8 cellular contexts compared by ENCODE assay signal in genomic region chr6:146028250-146028789, GRCh38. TPM values are rescaled to one million over a fixed set of nuclear protein-coding genes. Genes with fewer than 3 reads are reported as not detected.
DNase-seq lines count a peak whose midpoint lies in the region; ATAC-seq lines count a peak whose summit lies in the region.

No MANE protein-coding gene starts in this region.

- peak overlapping the region in 2 of 10 donors; percentile 20 to 23 for H3K4me3 Mint-ChIP-seq in naive thymus-derived CD4-positive, alpha-beta T cell

- no peak overlapping the region for H3K27ac ChIP-seq in naive thymus-derived CD4-positive, alpha-beta T cell (ENCODE audit: low read depth, low read length)

- H3K27ac Mint-ChIP-seq in naive thymus-derived CD4-positive, alpha-beta T cell: no peak overlapping the region

- peak; percentile 21 for DNase-seq in A172 (ENCODE audit: low spot score)
- peak; percentile 12 for DNase-seq in HT-29 (ENCODE audit: low spot score)
- DNase-seq in activated CD4-positive, alpha-beta T cell treated with anti-CD3 and anti-CD28 coated beads, Interleukin-2, amount 50 U/mL, for 48 hours: peak; percentile 35 to 42
- DNase-seq in fibroblast of gingiva (ENCODE audit: low read depth): peak; percentile 38
- DNase-seq in naive thymus-derived CD4-positive, alpha-beta T cell: peak in 6 of 9 donors; percentile 8 to 51 (median 18)
- peak; percentile 48 for DNase-seq in ureter (ENCODE audit: low spot score)

- POLR2A ChIA-PET in naive thymus-derived CD4-positive, alpha-beta T cell (lab: Charles Lee): no interaction called here

- no peaks in the 10 kb centered on the region for H3K36me3 Mint-ChIP-seq in naive thymus-derived CD4-positive, alpha-beta T cell

- H3K9me3 Mint-ChIP-seq in naive thymus-derived CD4-positive, alpha-beta T cell: peaks cover 0 to 11% (median 3%) of the 10 kb centered on the region in 11 donors

- no peak overlapping the region for H3K4me3 ChIP-seq in naive thymus-derived CD4-positive, alpha-beta T cell (ENCODE audit: low read length)

- intact Hi-C loops in naive thymus-derived CD4-positive, alpha-beta T cell (cut with micrococcal nuclease): no loop called here

- no peaks in the 10 kb centered on the region for H3K36me3 ChIP-seq in naive thymus-derived CD4-positive, alpha-beta T cell (ENCODE audit: control insufficient read depth in 2 of 3, insufficient read depth in 3 of 3, low read length in 3 of 3)

- peaks cover 0 to 10% (median 5%) of the 10 kb centered on the region in 7 donors for H3K4me1 Mint-ChIP-seq in naive thymus-derived CD4-positive, alpha-beta T cell

- ATAC-seq in GM18873 (IDR thresholded peaks at IDR 0.05; ENCODE audit: low FRiP score, unreplicated experiment) (peak; percentile 63), GM18867 (IDR thresholded peaks at IDR 0.05; ENCODE audit: unreplicated experiment) (no peak)
- ATAC-seq in naive thymus-derived CD4-positive, alpha-beta T cell: peak; percentile 47

- peaks cover 4 to 22% of the 10 kb centered on the region in 2 donors for H3K27me3 ChIP-seq in naive thymus-derived CD4-positive, alpha-beta T cell (ENCODE audit: control insufficient read depth in 2 of 2, insufficient read depth in 2 of 2, low read length in 2 of 2)

- H3K27me3 Mint-ChIP-seq in naive thymus-derived CD4-positive, alpha-beta T cell: peaks cover 41 to 71% (median 67%) of the 10 kb centered on the region in 5 donors

- no peaks in the 10 kb centered on the region for H3K4me1 ChIP-seq in naive thymus-derived CD4-positive, alpha-beta T cell (ENCODE audit: control insufficient read depth in 2 of 2, insufficient read depth in 2 of 2, low read length in 2 of 2)

- H3K9me3 ChIP-seq in naive thymus-derived CD4-positive, alpha-beta T cell (ENCODE audit: control insufficient read depth in 2 of 3, low read length in 3 of 3): no peaks in the 10 kb centered on the region

- CTCF ChIA-PET in naive thymus-derived CD4-positive, alpha-beta T cell (lab: Charles Lee): no interaction called here

RNA-seq across cellular contexts. Expression of gene GRM1, which starts 0.5 kb away (rescaled TPM):
- 0.10 TPM in 1 of 2 replicates, not detected in the other for total RNA-seq in A172 (2014; rRNA removed; shearing (Covaris generic))
- total RNA-seq in HT-29 (2014; rRNA removed; shearing (Covaris generic)): not detected in 2 replicates
- total RNA-seq in naive thymus-derived CD4-positive, alpha-beta T cell: not detected
- not detected for polyA plus RNA-seq in naive thymus-derived CD4-positive, alpha-beta T cell
- total RNA-seq in ureter: not detected
